In genomic region chr5:41637869-41638268, GRCh38 we compare ENCODE assay signal across 11 cellular contexts.
DNase-seq lines count a peak whose midpoint lies in the region; ATAC-seq, FAIRE-seq and TF ChIP-seq lines count a peak whose summit lies in the region.
"Had no signal": no experiment of that assay in that cellular context is flagged by ENCODE, and none has a peak within 500 bp of the region (broad histone marks: within the 10 kb centered on the region; RNA-seq: fewer than 3 reads in every experiment).

No MANE protein-coding gene starts in this region.

- no peak overlapping the region for H2AFZ ChIP-seq in GM23248
- H2AFZ ChIP-seq in PC-3 (ENCODE audit: low read length), result no peak overlapping the region

- no peaks in the 10 kb centered on the region for H3K9me2 ChIP-seq in GM23248 (ENCODE audit: insufficient read depth)
- no peaks in the 10 kb centered on the region for H3K9me2 ChIP-seq in PC-3 (replicated peaks; ENCODE audit: low read length)

- POLR2A ChIA-PET in PC-3 (lab: Charles Lee; ENCODE audit: unreplicated experiment), result no interaction called here

- intact Hi-C loops in PC-3 (cut with micrococcal nuclease) (no loop called here), kidney (cut with DNase I) (no loop called here)

- H3K9me3 ChIP-seq in GM23248 (ENCODE audit: low read depth) (no peaks in the 10 kb centered on the region), PC-3 (ENCODE audit: low read length) (no peaks in the 10 kb centered on the region), kidney (ENCODE audit: control insufficient read depth in 1 of 2, low read length in 2 of 2) (no peaks in the 10 kb centered on the region)
- H3K9me3 ChIP-seq: esophagus muscularis mucosa had no signal

- in situ Hi-C loops in GM23248 (cut with MboI), result no loop called here

- H3K9ac ChIP-seq in GM23248 (no peak overlapping the region), PC-3 (ENCODE audit: low read length) (no peak overlapping the region), kidney (ENCODE audit: low read length in 2 of 2) (no peak overlapping the region)

- CTCF ChIA-PET in PC-3 (lab: Charles Lee), result interaction anchor here (0.6 kb wide), 1 partner anchor 733 kb away, joined by 3 read pairs; no protein-coding TSS in a partner anchor

- no peak for DNase-seq in AG09309 (ENCODE audit: low read depth)
- peak; percentile 31 for DNase-seq in GM23248
- peak; percentile 4 for DNase-seq in PC-3
- DNase-seq in fibroblast of pulmonary artery (ENCODE audit: low read depth), result no peak
- no peak for DNase-seq in kidney
- no peak for DNase-seq in stimulated activated CD4-positive, alpha-beta T cell treated with anti-CD3 and anti-CD28 coated beads, Interleukin-15, amount 100 ng/mL, for 24 hours
- no peak for DNase-seq in nucleus accumbens (lab: John Stamatoyannopoulos, UW)
- DNase-seq in MV-4-11 (lab: John Stamatoyannopoulos, UW), result no peak
- DNase-seq: anterior cingulate cortex, NCI-H2227 treated with DMSO at 0.1 percent for 48 hours had no signal

- H3K27me3 ChIP-seq in GM23248 (replicated peaks; ENCODE audit: insufficient read depth), result no peaks in the 10 kb centered on the region
- H3K27me3 ChIP-seq in PC-3 (ENCODE audit: low read length), result no peaks in the 10 kb centered on the region
- H3K27me3 ChIP-seq: esophagus muscularis mucosa had no signal

- no peak overlapping the region for H3K27ac ChIP-seq in GM23248
- no peak overlapping the region for H3K27ac ChIP-seq in PC-3 (ENCODE audit: low read length)
- H3K27ac ChIP-seq in kidney (ENCODE audit: low read depth in 2 of 2, low read length in 2 of 2), result no peak overlapping the region
- H3K27ac ChIP-seq: esophagus muscularis mucosa had no signal

- H3K4me3 ChIP-seq in AG09309 (ENCODE audit: control insufficient read depth, low read depth, low read length) (no peak overlapping the region), GM23248 (no peak overlapping the region), PC-3 (ENCODE audit: low read length) (no peak overlapping the region), fibroblast of pulmonary artery (replicated peaks; ENCODE audit: low read depth, low read length) (no peak overlapping the region), kidney (ENCODE audit: low read length in 2 of 2) (no peak overlapping the region)
- H3K4me3 ChIP-seq: esophagus muscularis mucosa had no signal

- H3K36me3 ChIP-seq in GM23248 (ENCODE audit: low read depth) (no peaks in the 10 kb centered on the region), PC-3 (ENCODE audit: low read depth, low read length) (no peaks in the 10 kb centered on the region), kidney (ENCODE audit: control insufficient read depth in 1 of 2, insufficient read depth in 2 of 2, low read length in 2 of 2) (no peaks in the 10 kb centered on the region)
- H3K36me3 ChIP-seq: esophagus muscularis mucosa had no signal

- H3F3A ChIP-seq in GM23248 (ENCODE audit: insufficient read depth), result no peaks in the 10 kb centered on the region
- no peaks in the 10 kb centered on the region for H3F3A ChIP-seq in PC-3 (ENCODE audit: low read length, unreplicated experiment)

- H3K4me2 ChIP-seq in GM23248 (ENCODE audit: unreplicated experiment) (no peak overlapping the region), PC-3 (ENCODE audit: low read length) (no peak overlapping the region)

- no peak for FAIRE-seq in kidney (lab: Jason Lieb, UNC)

- 62 to 65% methylated on average over 4 of the region's 4 CpGs for WGBS in GM23248 (ENCODE audit: low coverage in 1 of 2, low lambda C conversion rate in 2 of 2, missing lambda C conversion rate in 2 of 2), 2 experiments

- ATAC-seq in PC-3, result no peak

- TF ChIP-seq CTCF in AG09309 (IDR thresholded peaks at IDR 0.05; ENCODE audit: control insufficient read depth, insufficient read depth, low read depth, low read length, missing control alignments) (peak; percentile 39), PC-3 (conservative IDR thresholded peaks at IDR 0.05; ENCODE audit: low read depth, low read length) (peak; percentile 55), fibroblast of pulmonary artery (IDR thresholded peaks at IDR 0.05; ENCODE audit: low read length, missing control alignments) (peak; percentile 12), kidney (IDR thresholded peaks at IDR 0.05; ENCODE audit: borderline replicate concordance, extremely low read depth, insufficient read depth) (no peak)

- H3K79me2 ChIP-seq in GM23248 (ENCODE audit: insufficient read depth) (no peaks in the 10 kb centered on the region), PC-3 (ENCODE audit: low read length) (no peaks in the 10 kb centered on the region)

- BruUV-seq in PC-3 (replicated peaks; lab: Mats Ljungman, UMichigan), result no TSS peak

- H4K20me1 ChIP-seq in GM23248 (ENCODE audit: insufficient read depth) (no peaks in the 10 kb centered on the region), PC-3 (ENCODE audit: low read length) (no peaks in the 10 kb centered on the region)

- no peaks in the 10 kb centered on the region for H3K4me1 ChIP-seq in GM23248 (ENCODE audit: insufficient read depth)
- no peaks in the 10 kb centered on the region for H3K4me1 ChIP-seq in PC-3 (ENCODE audit: insufficient read depth, low read length)
- no peaks in the 10 kb centered on the region for H3K4me1 ChIP-seq in kidney (ENCODE audit: control insufficient read depth in 1 of 2, insufficient read depth in 1 of 2, low read depth in 1 of 2, low read length in 2 of 2)
- H3K4me1 ChIP-seq: esophagus muscularis mucosa had no signal

Comparison
In these comparisons a context has a peak if more than half of its experiments do, and no peak if none do; other contexts are left out.
1. DNase-seq: peak in GM23248 (single experiment) and PC-3 (single experiment); none in AG09309 (single experiment), fibroblast of pulmonary artery (single experiment), kidney (single experiment), stimulated activated CD4-positive, alpha-beta T cell treated with anti-CD3 and anti-CD28 coated beads, Interleukin-15, amount 100 ng/mL, for 24 hours (single experiment), nucleus accumbens (0 of 56) and MV-4-11 (single experiment).